Comparison of ENCODE assay signal across 24 cellular contexts in the genomic region with DNA sequence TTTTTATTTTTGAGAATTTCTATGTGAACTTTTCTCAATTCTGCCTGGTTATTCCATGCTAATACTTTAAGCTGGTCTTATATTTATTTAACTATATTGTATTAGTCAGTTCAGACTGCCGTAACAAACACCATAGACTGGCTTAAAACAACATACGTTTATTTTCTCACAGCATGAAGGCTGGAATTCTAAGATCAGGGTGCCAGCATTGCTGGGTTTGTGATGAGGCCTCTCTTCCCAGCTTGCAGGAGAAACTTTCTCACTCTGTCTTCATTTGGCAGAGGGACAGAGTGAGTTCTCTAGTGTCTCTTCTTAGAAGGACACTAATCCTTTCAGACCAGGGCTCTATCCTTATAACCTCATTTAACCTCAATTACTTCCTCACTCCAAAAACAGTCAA.
"Had no signal": no experiment of that assay in that cellular context is flagged by ENCODE, and none has a peak within 500 bp of the region (broad histone marks: within the 10 kb centered on the region; RNA-seq: fewer than 3 reads in every experiment).

No MANE protein-coding gene starts in this region.

- H3K9me3 ChIP-seq: testis, thyroid gland, upper lobe of right lung, uterus had no signal

- H3K4me3 ChIP-seq: stomach, suprapubic skin, testis, thoracic aorta, thyroid gland, tibial artery, tibial nerve, transverse colon, upper lobe of left lung, upper lobe of right lung, uterus, vagina had no signal

- H3K27ac ChIP-seq: stomach, suprapubic skin, testis, thoracic aorta, thyroid gland, tibial artery, tibial nerve, transverse colon, upper lobe of left lung, upper lobe of right lung, uterus, vagina had no signal

- DNase-seq: stimulated activated CD4-positive, alpha-beta T cell treated with anti-CD3 and anti-CD28 coated beads, Interleukin-2, amount 100 ng/mL, for 24 hours; stimulated activated CD4-positive, alpha-beta T cell treated with anti-CD3 and anti-CD28 coated beads, Interleukin-2, amount 100 ng/mL, for 48 hours; stimulated activated CD4-positive, alpha-beta T cell treated with anti-CD3 and anti-CD28 coated beads, Interleukin-4, amount 100 ng/mL, for 1 hour; stimulated activated CD4-positive, alpha-beta T cell treated with anti-CD3 and anti-CD28 coated beads, Interleukin-4, amount 100 ng/mL, for 24 hours; stimulated activated CD4-positive, alpha-beta T cell treated with anti-CD3 and anti-CD28 coated beads, Interleukin-4, amount 100 ng/mL, for 4 hours; stimulated activated CD8-positive, alpha-beta memory T cell treated with anti-CD3 and anti-CD28 coated beads, Interleukin-4, amount 100 ng/mL, for 48 hours; stimulated activated naive B cell treated with anti-CD40 and anti-IgM and Interleukin-4, amounts not matched to agents 10 μg/mL and 1 μg/mL and 100 μg/mL, for 72 hours; stimulated activated naive CD4-positive, alpha-beta T cell; stimulated activated naive CD4-positive, alpha-beta T cell treated with Interleukin-2 at 50 U/mL for 16 hours; stimulated activated naive CD8-positive, alpha-beta T cell treated with anti-CD3 and anti-CD28 coated beads, Interleukin-15, amount 100 ng/mL, for 72 hours; stimulated activated naive CD8-positive, alpha-beta T cell treated with anti-CD3 and anti-CD28 coated beads, Interleukin-15, Interleukin-2, amounts not matched to agents 100 U/mL and 50 U/mL, for 24 hours; stomach; substantia nigra; testis; thyroid gland; tibial artery; transverse colon; upper lobe of left lung; upper lobe of right lung; uterus had no signal

- H3K36me3 ChIP-seq: stomach, suprapubic skin, thoracic aorta, thyroid gland, tibial nerve, transverse colon, upper lobe of left lung, upper lobe of right lung, uterus, vagina had no signal

- H3K27me3 ChIP-seq: stomach, suprapubic skin, testis, thyroid gland, tibial artery, tibial nerve, transverse colon, upper lobe of left lung, upper lobe of right lung, uterus, vagina had no signal

- H3K4me1 ChIP-seq: stomach, suprapubic skin, testis, thyroid gland, tibial artery, tibial nerve, transverse colon, upper lobe of left lung, upper lobe of right lung, uterus, vagina had no signal
